ENCODE assay signal across 9 cellular contexts in the genomic region with DNA sequence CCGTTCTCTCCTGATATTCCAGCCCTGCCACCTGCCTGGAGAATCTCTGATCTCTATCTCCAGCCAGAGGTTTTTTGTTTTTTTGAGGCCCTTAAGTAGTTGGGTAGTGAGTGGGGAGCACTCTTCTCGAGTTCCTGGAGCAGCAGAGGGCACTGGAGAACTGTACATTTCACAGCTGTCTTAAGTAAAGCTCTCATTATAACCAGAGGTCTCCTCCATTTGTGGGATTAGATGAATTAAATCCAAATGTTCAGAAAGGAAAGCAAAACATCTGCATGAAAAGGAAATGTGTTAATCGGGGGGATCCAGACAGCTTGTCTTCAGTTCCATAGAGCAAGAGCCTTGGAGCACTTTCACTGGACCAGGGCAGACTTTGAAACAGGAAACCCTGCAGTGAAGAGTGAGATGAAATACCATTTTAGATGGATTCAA. TPM values are rescaled to one million over a fixed set of nuclear protein-coding genes. Genes with fewer than 3 reads are reported as not detected.
A peak's percentile ranks its signal among the peaks of the same experiment; 100 is the strongest.
DNase-seq lines count a peak whose midpoint lies in the region; ATAC-seq and TF ChIP-seq lines count a peak whose summit lies in the region.
"Had no signal": no experiment of that assay in that cellular context is flagged by ENCODE, and none has a peak within 500 bp of the region (broad histone marks: within the 10 kb centered on the region; RNA-seq: fewer than 3 reads in every experiment).

No MANE protein-coding gene starts in this region.

- no peaks in the 10 kb centered on the region for H3K36me3 ChIP-seq in BLaER1 treated with 17β-estradiol and CSF1 and Interleukin-3, amounts not matched to agents 10 nM and 100 nM
- H3K36me3 ChIP-seq in adrenal gland (replicated peaks in 1 of 2) (peaks cover 0 to 55% of the 10 kb centered on the region in 2 donors), liver (ENCODE audit: control insufficient read depth in 4 of 4, insufficient read depth in 3 of 4, low read depth in 1 of 4, low read length in 3 of 4) (peaks cover 8 to 51% (median 36%) of the 10 kb centered on the region in 4 donors), MM.1S (replicated peaks; ENCODE audit: insufficient read depth, low read length) (no peaks in the 10 kb centered on the region)
- H3K36me3 ChIP-seq: thoracic aorta had no signal

- TF ChIP-seq CTCF in adrenal gland (IDR thresholded peaks at IDR 0.05) (no peak), liver (IDR thresholded peaks at IDR 0.05; ENCODE audit: low read depth, low read length, missing input control) (no peak), MM.1S (IDR thresholded peaks at IDR 0.05; ENCODE audit: low read length) (no peak)

- no peaks in the 10 kb centered on the region for H3F3A ChIP-seq in MM.1S (ENCODE audit: insufficient read depth, low read length)

- in situ Hi-C loops in KBM-7 (cut with MboI; ENCODE audit: low pct_unique_long_range_greater_than_20kb, low sequenced_read_pairs), result no loop called here

- H3K9me2 ChIP-seq in MM.1S (replicated peaks; ENCODE audit: insufficient read depth, low read length), result no peaks in the 10 kb centered on the region

- ATAC-seq in T-helper 17 cell (no peak), GM18909 (IDR thresholded peaks at IDR 0.05; ENCODE audit: poor library complexity, unreplicated experiment) (no peak)

- H3K27ac ChIP-seq in BLaER1 treated with 17β-estradiol and CSF1 and Interleukin-3, amounts not matched to agents 10 nM and 100 nM, result peak overlapping the region in 3 of 11 experiments; percentile 5 to 38 (median 10); a peak in 3 of 22 replicates
- peak overlapping the region in 4 of 5 donors; percentile 28 to 80 (median 60) for H3K27ac ChIP-seq in adrenal gland
- peak overlapping the region; percentile 2 to 43 for H3K27ac ChIP-seq in liver (ENCODE audit: low read depth in 1 of 2, low read length in 2 of 2)
- no peak overlapping the region for H3K27ac ChIP-seq in MM.1S (ENCODE audit: low read length)
- H3K27ac ChIP-seq: thoracic aorta had no signal

- TF ChIP-seq RAD21 in liver (IDR thresholded peaks at IDR 0.05), result peak in 1 of 2 donors; percentile 27

- peaks cover 4% of the 10 kb centered on the region for H3K4me1 Mint-ChIP-seq in T-helper 17 cell

- peaks cover 36 to 59% (median 51%) of the 10 kb centered on the region in 10 experiments for H3K4me1 ChIP-seq in BLaER1 treated with 17β-estradiol and CSF1 and Interleukin-3, amounts not matched to agents 10 nM and 100 nM
- H3K4me1 ChIP-seq in adrenal gland (replicated peaks in 1 of 2) (peaks cover 32 to 55% of the 10 kb centered on the region in 2 donors), liver (ENCODE audit: control insufficient read depth in 4 of 4, insufficient read depth in 4 of 4, low read length in 3 of 4) (peaks cover 12 to 71% (median 35%) of the 10 kb centered on the region in 4 donors), MM.1S (ENCODE audit: low read length) (peaks cover 21% of the 10 kb centered on the region)

- H4K20me1 ChIP-seq in BLaER1 treated with 17β-estradiol and CSF1 and Interleukin-3, amounts not matched to agents 10 nM and 100 nM, result no peaks in the 10 kb centered on the region
- no peaks in the 10 kb centered on the region for H4K20me1 ChIP-seq in MM.1S (ENCODE audit: insufficient read depth, low read length)

- DNase-seq in KBM-7, result peak; percentile 46
- DNase-seq in adrenal gland, result no peak
- no peak for DNase-seq in T-helper 17 cell
- no peak for DNase-seq in MM.1S
- DNase-seq in activated T-cell treated with anti-CD3 and anti-CD28 coated beads for 4 hours, result no peak

- no peaks in the 10 kb centered on the region for H3K79me2 ChIP-seq in MM.1S (ENCODE audit: low read length)

- no peak for TF ChIP-seq POLR2A in adrenal gland (IDR thresholded peaks at IDR 0.05)

- H3K9me3 ChIP-seq in BLaER1 treated with 17β-estradiol and CSF1 and Interleukin-3, amounts not matched to agents 10 nM and 100 nM (replicated peaks in 1 of 11), result no peaks in the 10 kb centered on the region
- no peaks in the 10 kb centered on the region for H3K9me3 ChIP-seq in adrenal gland (replicated peaks in 1 of 3)
- no peaks in the 10 kb centered on the region for H3K9me3 ChIP-seq in liver (ENCODE audit: control insufficient read depth in 4 of 4, low read length in 3 of 4)
- no peaks in the 10 kb centered on the region for H3K9me3 ChIP-seq in T-helper 17 cell (ENCODE audit: control insufficient read depth, low read length, poor library complexity, severe bottlenecking)
- H3K9me3 ChIP-seq in MM.1S (replicated peaks; ENCODE audit: insufficient read depth, low read length), result no peaks in the 10 kb centered on the region
- H3K9me3 ChIP-seq: thoracic aorta had no signal

- H3K4me3 Mint-ChIP-seq in T-helper 17 cell, result no peak overlapping the region

- H2AFZ ChIP-seq in MM.1S (ENCODE audit: low read length), result no peak overlapping the region

- peak overlapping the region in 2 of 11 experiments; percentile 31 to 43; a peak in 3 of 22 replicates for H3K9ac ChIP-seq in BLaER1 treated with 17β-estradiol and CSF1 and Interleukin-3, amounts not matched to agents 10 nM and 100 nM
- H3K9ac ChIP-seq in liver (ENCODE audit: low read depth in 1 of 2, low read length in 2 of 2), result no peak overlapping the region
- H3K9ac ChIP-seq in MM.1S (ENCODE audit: low read length), result no peak overlapping the region

- 44 to 48% (median 47%) methylated on average over 3 of the region's 3 CpGs for WGBS in adrenal gland, 4 donors
- WGBS in liver, result 69% methylated on average over 3 of the region's 3 CpGs

- H3K4me3 ChIP-seq in BLaER1 treated with 17β-estradiol and CSF1 and Interleukin-3, amounts not matched to agents 10 nM and 100 nM, result no peak overlapping the region
- H3K4me3 ChIP-seq in adrenal gland (no peak overlapping the region), liver (ENCODE audit: low read depth in 1 of 3, low read length in 3 of 3) (no peak overlapping the region), MM.1S (ENCODE audit: low read length) (no peak overlapping the region)
- H3K4me3 ChIP-seq: thoracic aorta had no signal

- no peak overlapping the region for H3K27ac Mint-ChIP-seq in T-helper 17 cell

- no peaks in the 10 kb centered on the region for H3K27me3 ChIP-seq in BLaER1 treated with 17β-estradiol and CSF1 and Interleukin-3, amounts not matched to agents 10 nM and 100 nM
- no peaks in the 10 kb centered on the region for H3K27me3 ChIP-seq in adrenal gland
- no peaks in the 10 kb centered on the region for H3K27me3 ChIP-seq in liver (ENCODE audit: control insufficient read depth in 4 of 4, insufficient read depth in 4 of 4, low read length in 3 of 4)
- no peaks in the 10 kb centered on the region for H3K27me3 ChIP-seq in MM.1S (replicated peaks; ENCODE audit: insufficient read depth, low read length)

- H3K27me3 Mint-ChIP-seq in T-helper 17 cell, result peaks cover 40% of the 10 kb centered on the region

- intact Hi-C loops in adrenal gland (cut with DNase I), result no loop called here

- H3K4me2 ChIP-seq in BLaER1 treated with 17β-estradiol and CSF1 and Interleukin-3, amounts not matched to agents 10 nM and 100 nM, result peak overlapping the region; percentile 6 to 62 (median 24); a peak in 14 of 22 replicates
- no peak overlapping the region for H3K4me2 ChIP-seq in MM.1S (ENCODE audit: low read depth, low read length)

- no peaks in the 10 kb centered on the region for H3K36me3 Mint-ChIP-seq in T-helper 17 cell (ENCODE audit: low read depth)

TF ChIP-seq in liver, 16 proteins besides CTCF, POLR2A, EP300 and RAD21:
- no peak for TF ChIP-seq FOXA2 (IDR thresholded peaks at IDR 0.05)
- TF ChIP-seq HNF4A (conservative IDR thresholded peaks at IDR 0.05), result no peak
- no peak for TF ChIP-seq NR2F2 (IDR thresholded peaks at IDR 0.05)
- TF ChIP-seq GABPA (IDR thresholded peaks at IDR 0.05 in 1 of 2, conservative IDR thresholded peaks at IDR 0.05 in 1 of 2), result no peak
- TF ChIP-seq TAF1 (conservative IDR thresholded peaks at IDR 0.05), result no peak
TF ChIP-seq in liver: peak in this region for 0.

RNA-seq across cellular contexts. Expression of gene AOX1, which starts 32.8 kb away (rescaled TPM):
- total RNA-seq in adrenal gland, result 1,000 to 10,000 TPM in 2 of 8 donors, 100 to 1,000 TPM in 6; 650 to 1,121 (median 899) TPM
- 100 to 1,000 TPM; 101 to 406 (median 127) TPM for polyA plus RNA-seq in adrenal gland
- total RNA-seq in liver, result 1,000 to 10,000 TPM in 1 of 2 donors, 1 to 10 TPM in 1; 9.9 to 1,131 TPM
- 100 to 1,000 TPM; 245 to 727 TPM for polyA plus RNA-seq in liver
- total RNA-seq in T-helper 17 cell, result not detected

Comparison
In these comparisons a context has a peak if more than half of its experiments do, and no peak if none do; other contexts are left out.
1. RNA of gene AOX1, which starts 32.8 kb away (total RNA-seq): 9.9 to 1,131 TPM in liver and 650 to 1,121 TPM in adrenal gland; not detected in T-helper 17 cell; every median in the first group is over 10 times any median in the second.